In genomic region chr12:39905152-39905551, GRCh38 we compare ENCODE assay signal across 13 cellular contexts.
DNase-seq lines count a peak whose midpoint lies in the region; ATAC-seq and TF ChIP-seq lines count a peak whose summit lies in the region.
"Had no signal": no experiment of that assay in that cellular context is flagged by ENCODE, and none has a peak within 500 bp of the region (broad histone marks: within the 10 kb centered on the region; RNA-seq: fewer than 3 reads in every experiment).

No MANE protein-coding gene starts in this region.

- TF ChIP-seq CTCF in progenitor cell of endocrine pancreas (IDR thresholded peaks at IDR 0.05; ENCODE audit: unreplicated experiment): no peak
- TF ChIP-seq CTCF in spleen (IDR thresholded peaks at IDR 0.05 in 8 of 11, conservative IDR thresholded peaks at IDR 0.05 in 3 of 11): no peak

- H3K27me3 ChIP-seq in spleen (replicated peaks in 1 of 7): no peaks in the 10 kb centered on the region
- H3K27me3 ChIP-seq: SJSA1, stomach had no signal

- no peaks in the 10 kb centered on the region for H3K9me3 Mint-ChIP-seq in progenitor cell of endocrine pancreas (ENCODE audit: low read depth)
- H3K9me3 Mint-ChIP-seq: CD4-positive, CD25-positive, alpha-beta regulatory T cell had no signal

- no peak overlapping the region for H3K4me3 Mint-ChIP-seq in progenitor cell of endocrine pancreas (ENCODE audit: low read depth)
- H3K4me3 Mint-ChIP-seq: CD4-positive, CD25-positive, alpha-beta regulatory T cell had no signal

- H3K36me3 ChIP-seq in spleen: no peaks in the 10 kb centered on the region
- H3K36me3 ChIP-seq: SJSA1, stomach had no signal

- no peak overlapping the region for H3K4me3 ChIP-seq in spleen
- H3K4me3 ChIP-seq: SJSA1, stomach had no signal

- no peaks in the 10 kb centered on the region for H3K4me1 ChIP-seq in spleen
- H3K4me1 ChIP-seq: SJSA1 had no signal

- H3K4me1 Mint-ChIP-seq in progenitor cell of endocrine pancreas (ENCODE audit: low read depth): no peaks in the 10 kb centered on the region

- DNase-seq in EH (ENCODE audit: low read depth): peak; percentile 35
- DNase-seq in anterior cingulate cortex (lab: John Stamatoyannopoulos, UW): peak in 50 of 58 donors; percentile 1 to 85 (median 36)
- DNase-seq in Right ventricle myocardium superior: peak; percentile 72
- no peak for DNase-seq in progenitor cell of endocrine pancreas (ENCODE audit: low spot score, unreplicated experiment)
- DNase-seq in NCI-H1092 (lab: John Stamatoyannopoulos, UW): no peak
- DNase-seq in spleen: no peak
- no peak for DNase-seq in NCI-H1105 treated with DMSO at 0.1 percent for 48 hours (lab: John Stamatoyannopoulos, UW)
- DNase-seq: CD4-positive, CD25-positive, alpha-beta regulatory T cell; kidney glomerular epithelial cell; NCI-H187; stomach had no signal

- WGBS in spleen, 5 donors: 88 to 100% (median 90%) methylated on average over 1 of the region's 1 CpG

- no peaks in the 10 kb centered on the region for H3K36me3 Mint-ChIP-seq in progenitor cell of endocrine pancreas (ENCODE audit: insufficient read depth)
- H3K36me3 Mint-ChIP-seq: CD4-positive, CD25-positive, alpha-beta regulatory T cell had no signal

- H3K27ac ChIP-seq in spleen: no peak overlapping the region
- H3K27ac ChIP-seq: SJSA1, stomach had no signal

- H3K27ac Mint-ChIP-seq in progenitor cell of endocrine pancreas: peak overlapping the region; percentile 56
- H3K27ac Mint-ChIP-seq: CD4-positive, CD25-positive, alpha-beta regulatory T cell had no signal

- ATAC-seq in Right ventricle myocardium superior (ENCODE audit: poor library complexity) (peak; percentile 83), HG02938 (IDR thresholded peaks at IDR 0.05; ENCODE audit: unreplicated experiment) (no peak)

- no peaks in the 10 kb centered on the region for H3K9me3 ChIP-seq in spleen
- H3K9me3 ChIP-seq: SJSA1, stomach had no signal

- no peaks in the 10 kb centered on the region for H3K27me3 Mint-ChIP-seq in progenitor cell of endocrine pancreas
- H3K27me3 Mint-ChIP-seq: CD4-positive, CD25-positive, alpha-beta regulatory T cell had no signal

- no peak for TF ChIP-seq POLR2A in spleen (IDR thresholded peaks at IDR 0.05)

- intact Hi-C loops in Right ventricle myocardium superior (cut with DNase I): no loop called here
- intact Hi-C loops in spleen (cut with DNase I; ENCODE audit: low total_unique reads): no loop called here

Comparison
In these comparisons a context has a peak if more than half of its experiments do, and no peak if none do; other contexts are left out.
1. DNase-seq: peak in EH (single experiment), anterior cingulate cortex (50 of 58) and Right ventricle myocardium superior (single experiment); none in progenitor cell of endocrine pancreas (single experiment), NCI-H1092 (single experiment), spleen (single experiment) and NCI-H1105 treated with DMSO at 0.1 percent for 48 hours (single experiment).